ENCODE assay signal across 9 cellular contexts in genomic region chr22:44295406-44295805, GRCh38. TPM values are rescaled to one million over a fixed set of nuclear protein-coding genes. Genes with fewer than 3 reads are reported as not detected.
"Had no signal": no experiment of that assay in that cellular context is flagged by ENCODE, and none has a peak within 500 bp of the region (broad histone marks: within the 10 kb centered on the region; RNA-seq: fewer than 3 reads in every experiment).

No MANE protein-coding gene starts in this region.

- H3K4me2 ChIP-seq: KMS-11 had no signal

- DNase-seq: IMR-90, KBM-7, KG1 had no signal

- ATAC-seq: HepG2 had no signal

- H3K27ac ChIP-seq: HL-60, KMS-11 had no signal

- FAIRE-seq: HepG2, HTR-8/SVneo had no signal

- H3K9ac ChIP-seq: KMS-11 had no signal

RNA-seq across cellular contexts. Expression of gene SHISAL1, which starts 17.3 kb away (rescaled TPM):
- total RNA-seq: HepG2, HT-29 had no signal
- polyA plus RNA-seq: HepG2, IgD-negative memory B cell had no signal
